7 cellular contexts compared by ENCODE assay signal in the genomic region with DNA sequence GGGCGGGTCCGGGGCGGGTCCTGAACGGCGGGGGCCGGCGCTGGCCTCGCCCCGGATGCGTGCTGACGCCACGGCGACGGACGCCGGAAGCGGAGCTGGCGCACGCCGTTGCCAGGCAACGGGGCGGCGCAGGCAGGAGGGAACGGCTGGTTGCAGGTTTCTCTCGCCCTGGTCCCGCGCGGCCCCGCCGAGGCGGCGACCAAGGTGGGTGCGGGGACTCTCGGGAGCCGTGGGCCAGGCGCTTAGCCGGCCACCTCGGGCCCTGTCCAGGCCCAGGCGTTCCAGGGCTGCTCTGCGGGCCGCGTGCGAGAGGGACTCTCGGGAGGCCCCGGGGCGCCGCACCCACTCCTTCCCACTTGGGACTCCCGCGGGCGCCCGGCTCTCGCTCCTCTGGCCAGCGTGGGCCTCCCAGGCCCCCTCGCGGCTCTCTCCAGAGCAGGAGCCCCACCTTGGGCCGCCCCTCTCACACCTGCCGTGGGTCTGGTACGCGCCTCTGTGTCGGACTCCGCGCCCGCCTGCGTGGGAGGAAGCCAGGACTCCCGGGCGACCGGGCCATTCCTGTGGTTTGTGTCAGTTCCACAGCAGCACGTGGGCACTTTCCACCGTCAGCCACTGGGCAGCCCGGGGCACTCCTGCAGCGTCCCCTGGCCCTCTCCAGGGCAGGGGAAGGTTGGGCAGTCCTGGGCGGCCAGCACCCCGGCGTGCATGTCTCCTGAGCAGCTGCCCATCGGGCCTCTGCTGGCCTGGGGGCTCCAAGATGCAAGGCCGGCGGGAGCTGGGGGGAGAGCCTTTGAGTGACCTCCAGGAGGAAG. TPM values are rescaled to one million over a fixed set of nuclear protein-coding genes. Genes with fewer than 3 reads are reported as not detected.
DNase-seq lines count a peak whose midpoint lies in the region; ATAC-seq and TF ChIP-seq lines count a peak whose summit lies in the region.

A gene (plus strand): TSS at position 114 of the 812 bp plus-strand sequence. CDS start 644 bp downstream, at position 758.

- peaks cover 0 to 13% (median 12%) of the 10 kb centered on the region in 4 donors for H3K4me1 ChIP-seq in sigmoid colon

- no peak for TF ChIP-seq EP300 in sigmoid colon (IDR thresholded peaks at IDR 0.05)

- H3K9me3 ChIP-seq in sigmoid colon = no peaks in the 10 kb centered on the region

- H3K4me3 ChIP-seq in astrocyte of the spinal cord (ENCODE audit: low read depth, low read length) = peak within 1 kb of the TSS; percentile 64
- peak within 1 kb of the TSS; percentile 65 for H3K4me3 ChIP-seq in iPS-11a (ENCODE audit: low read depth, low read length)
- peak within 1 kb of the TSS; percentile 63 to 92 (median 81) for H3K4me3 ChIP-seq in sigmoid colon

- peak within 1 kb of the TSS; percentile 71 to 85 (median 78) for H3K27ac ChIP-seq in sigmoid colon

- no peak for TF ChIP-seq POLR2A in sigmoid colon (IDR thresholded peaks at IDR 0.05)

- H3K36me3 ChIP-seq in sigmoid colon = no peaks in the 10 kb centered on the region

- TF ChIP-seq CTCF in GM13977 (IDR thresholded peaks at IDR 0.05; ENCODE audit: extremely low read depth, insufficient read depth, missing control alignments) (no peak), astrocyte of the spinal cord (IDR thresholded peaks at IDR 0.05; ENCODE audit: low read depth, low read length) (no peak), sigmoid colon (IDR thresholded peaks at IDR 0.05) (no peak)

- intact Hi-C loops in sigmoid colon (cut with DNase I) = loop anchor here (2.0 kb wide), 1 partner anchor 25 kb away; no protein-coding TSS in a partner anchor

- 1 to 2% methylated on average over 77 of the region's 77 CpGs for WGBS in sigmoid colon, 2 donors

- DNase-seq in GM13977 (ENCODE audit: low spot score) (peak; percentile 100), NCI-H1417 (lab: John Stamatoyannopoulos, UW) (peak; percentile 92 to 94 (median 94)), T-helper 22 cell (ENCODE audit: low read depth) (peak; percentile 80), astrocyte of the spinal cord (ENCODE audit: low read depth, low spot score) (peak; percentile 90), sigmoid colon (peak; percentile 94)

- in situ Hi-C loops in GM13977 (cut with MboI; ENCODE audit: low pct_unique_long_range_greater_than_20kb, low sequenced_read_pairs, unreplicated experiment) (no loop called here), astrocyte of the spinal cord (cut with HindIII; ENCODE audit: low sequenced_read_pairs) (no loop called here)

- peak; percentile 97 for ATAC-seq in HG02759 (IDR thresholded peaks at IDR 0.05; ENCODE audit: unreplicated experiment)

- H3K27me3 ChIP-seq in sigmoid colon = no peaks in the 10 kb centered on the region

RNA-seq across cellular contexts. Expression of the gene that starts here (rescaled TPM):
- 1 to 10 TPM; 3.2 to 5.1 (median 3.6) TPM for total RNA-seq in sigmoid colon
- polyA plus RNA-seq in sigmoid colon = 1 to 10 TPM; 2.8 to 8.4 (median 3.0) TPM

Comparison
In these comparisons a context has a peak if more than half of its experiments do, and no peak if none do; other contexts are left out.
1. Peak in every context shown above with its lines: DNase-seq, ATAC-seq, H3K4me3 ChIP-seq and H3K27ac ChIP-seq.